ENCODE assay signal across 16 cellular contexts in genomic region chr15:66760358-66760967, GRCh38. TPM values are rescaled to one million over a fixed set of nuclear protein-coding genes. Genes with fewer than 3 reads are reported as not detected.
A peak's percentile ranks its signal among the peaks of the same experiment; 100 is the strongest.
DNase-seq lines count a peak whose midpoint lies in the region; ATAC-seq, FAIRE-seq and TF ChIP-seq lines count a peak whose summit lies in the region.
"Had no signal": no experiment of that assay in that cellular context is flagged by ENCODE, and none has a peak within 500 bp of the region (broad histone marks: within the 10 kb centered on the region; RNA-seq: fewer than 3 reads in every experiment).

No MANE protein-coding gene starts in this region.

- no peak overlapping the region for H3K27ac Mint-ChIP-seq in naive thymus-derived CD4-positive, alpha-beta T cell
- H3K27ac Mint-ChIP-seq: activated naive CD4-positive, alpha-beta T cell treated with anti-CD3 and anti-CD28 coated beads, Interleukin-2, amount 50 U/mL, for 72 hours; stimulated activated naive CD8-positive, alpha-beta T cell treated with anti-CD3 and anti-CD28 coated beads, Interleukin-15, amount 100 ng/mL, for 72 hours had no signal

- DNase-seq in A549 (ENCODE audit: low read depth in 1 of 2, low spot score in 1 of 2) (no peak), SJSA1 (ENCODE audit: low read depth in 1 of 2, low spot score in 2 of 2) (no peak), left lobe of liver (ENCODE audit: low spot score) (no peak), gastrocnemius medialis (no peak), HPDE6-E6E7 (ENCODE audit: extremely low spot score) (no peak), DMS53 treated with DMSO at 0.1 percent for 48 hours (lab: John Stamatoyannopoulos, UW; ENCODE audit: unreplicated experiment) (no peak)
- no peak for DNase-seq in naive thymus-derived CD4-positive, alpha-beta T cell
- DNase-seq: activated CD4-positive, alpha-beta T cell treated with anti-CD3 and anti-CD28 coated beads for 1 hour; DMS53; NCI-H1436; NCI-H446; stimulated activated naive CD8-positive, alpha-beta T cell treated with anti-CD3 and anti-CD28 coated beads, Interleukin-15, amount 100 ng/mL, for 72 hours had no signal

- H3K4me3 ChIP-seq in A549 (no peak overlapping the region), SJSA1 (no peak overlapping the region), gastrocnemius medialis (no peak overlapping the region)
- H3K4me3 ChIP-seq in naive thymus-derived CD4-positive, alpha-beta T cell (ENCODE audit: low read length), result no peak overlapping the region
- H3K4me3 ChIP-seq: K562 had no signal

- H3K27me3 Mint-ChIP-seq in naive thymus-derived CD4-positive, alpha-beta T cell, result peaks cover 24 to 50% (median 36%) of the 10 kb centered on the region in 5 donors

- TF ChIP-seq POLR2A in A549 (IDR thresholded peaks at IDR 0.05; ENCODE audit: low read length) (no peak), gastrocnemius medialis (IDR thresholded peaks at IDR 0.05) (no peak)

- H3K36me3 ChIP-seq in SJSA1 (peaks cover 37% of the 10 kb centered on the region), gastrocnemius medialis (no peaks in the 10 kb centered on the region)
- no peaks in the 10 kb centered on the region for H3K36me3 ChIP-seq in naive thymus-derived CD4-positive, alpha-beta T cell (ENCODE audit: control insufficient read depth in 2 of 3, insufficient read depth in 3 of 3, low read length in 3 of 3)

- peaks cover 0 to 6% (median 0%) of the 10 kb centered on the region in 7 donors for H3K4me1 Mint-ChIP-seq in naive thymus-derived CD4-positive, alpha-beta T cell

- no peaks in the 10 kb centered on the region for H3K36me3 Mint-ChIP-seq in naive thymus-derived CD4-positive, alpha-beta T cell

- peaks cover 2% of the 10 kb centered on the region for H3K9me3 ChIP-seq in A549
- peaks cover 2% of the 10 kb centered on the region; the same call in 1 of the 2 replicates for H3K9me3 ChIP-seq in SJSA1 (replicated peaks)
- H3K9me3 ChIP-seq in gastrocnemius medialis, result no peaks in the 10 kb centered on the region
- H3K9me3 ChIP-seq in naive thymus-derived CD4-positive, alpha-beta T cell (ENCODE audit: control insufficient read depth in 2 of 3, low read length in 3 of 3), result peaks cover 0 to 5% (median 0%) of the 10 kb centered on the region in 3 experiments

- H3K4me3 Mint-ChIP-seq in naive thymus-derived CD4-positive, alpha-beta T cell, result no peak overlapping the region
- H3K4me3 Mint-ChIP-seq: dendritic cell treated with granulocyte-macrophage colony-stimulating factor and Interleukin-4, amounts not matched to agents 40 ng/mL and 50 ng/mL, for 4 days; stimulated activated naive CD8-positive, alpha-beta T cell treated with anti-CD3 and anti-CD28 coated beads, Interleukin-15, amount 100 ng/mL, for 72 hours had no signal

- ATAC-seq in A549 (no peak), left lobe of liver (peak; percentile 30), gastrocnemius medialis (no peak)
- ATAC-seq in naive thymus-derived CD4-positive, alpha-beta T cell, result no peak
- ATAC-seq in activated CD4-positive, CD25-positive, alpha-beta regulatory T cell treated with anti-CD3 and anti-CD28 coated beads, Interleukin-2, amount 50 U/mL, for 24 hours, result no peak
- ATAC-seq: activated naive CD4-positive, alpha-beta T cell treated with anti-CD3 and anti-CD28 coated beads, Interleukin-2, amount 50 U/mL, for 72 hours; K562; stimulated activated naive CD8-positive, alpha-beta T cell treated with anti-CD3 and anti-CD28 coated beads, Interleukin-15, amount 100 ng/mL, for 72 hours had no signal

- CTCF ChIA-PET in A549 (lab: Yijun Ruan, JAX), result interaction anchor here (0.8 to 42.9 kb wide), 6 partner anchors 10 to 145 kb away, joined by 3 to 779 read pairs (median 23); partner anchors contain the start of gene SMAD6
- CTCF ChIA-PET in naive thymus-derived CD4-positive, alpha-beta T cell (lab: Charles Lee), result no interaction called here

- peaks cover 93% of the 10 kb centered on the region for H3K4me1 ChIP-seq in A549
- H3K4me1 ChIP-seq in SJSA1 (replicated peaks), result peaks cover 81% of the 10 kb centered on the region
- peaks cover 13 to 17% of the 10 kb centered on the region in 2 donors for H3K4me1 ChIP-seq in gastrocnemius medialis
- no peaks in the 10 kb centered on the region for H3K4me1 ChIP-seq in naive thymus-derived CD4-positive, alpha-beta T cell (ENCODE audit: control insufficient read depth in 2 of 2, insufficient read depth in 2 of 2, low read length in 2 of 2)

- H3K27ac ChIP-seq in A549, result peak overlapping the region; percentile 93 to 94
- H3K27ac ChIP-seq in SJSA1, result peak overlapping the region; percentile 88
- H3K27ac ChIP-seq in gastrocnemius medialis, result peak overlapping the region in 3 of 4 donors; percentile 47 to 53 (median 49)
- no peak overlapping the region for H3K27ac ChIP-seq in naive thymus-derived CD4-positive, alpha-beta T cell (ENCODE audit: low read depth, low read length)

- no peak for FAIRE-seq in A549 (lab: Jason Lieb, UNC)
- FAIRE-seq: K562 had no signal

- POLR2A ChIA-PET in A549 (lab: Yijun Ruan, JAX), result no interaction called here
- POLR2A ChIA-PET in naive thymus-derived CD4-positive, alpha-beta T cell (lab: Charles Lee), result no interaction called here

- H3K27me3 ChIP-seq in SJSA1 (replicated peaks) (no peaks in the 10 kb centered on the region), gastrocnemius medialis (no peaks in the 10 kb centered on the region)
- peaks cover 0 to 4% of the 10 kb centered on the region in 2 donors for H3K27me3 ChIP-seq in naive thymus-derived CD4-positive, alpha-beta T cell (ENCODE audit: control insufficient read depth in 2 of 2, insufficient read depth in 2 of 2, low read length in 2 of 2)

- peak overlapping the region; percentile 83 for H3K4me2 ChIP-seq in A549

- no peak for TF ChIP-seq CTCF in A549 (IDR thresholded peaks at IDR 0.05)
- TF ChIP-seq CTCF in gastrocnemius medialis (IDR thresholded peaks at IDR 0.05 in 4 of 5, conservative IDR thresholded peaks at IDR 0.05 in 1 of 5), result no peak

- H3K9me3 Mint-ChIP-seq in naive thymus-derived CD4-positive, alpha-beta T cell, result peaks cover 0 to 9% (median 0%) of the 10 kb centered on the region in 11 donors
- H3K9me3 Mint-ChIP-seq: activated naive CD4-positive, alpha-beta T cell treated with anti-CD3 and anti-CD28 coated beads, Interleukin-2, amount 50 U/mL, for 72 hours had no signal

- in situ Hi-C loops in gastrocnemius medialis (cut with MboI; ENCODE audit: low sequenced_read_pairs in 4 of 4), result no loop called here

- intact Hi-C loops in gastrocnemius medialis (cut with DNase I; ENCODE audit: low total_unique reads), result no loop called here
- intact Hi-C loops in naive thymus-derived CD4-positive, alpha-beta T cell (cut with micrococcal nuclease), result no loop called here

- no peak for TF ChIP-seq EP300 in A549 (IDR thresholded peaks at IDR 0.05)

- TF ChIP-seq RAD21 in A549 (conservative IDR thresholded peaks at IDR 0.05 in 1 of 2, IDR thresholded peaks at IDR 0.05 in 1 of 2), result no peak

- 90% methylated on average over 13 of the region's 13 CpGs for WGBS in A549 (ENCODE audit: missing lambda C conversion rate)

TF ChIP-seq in A549, 52 proteins besides CTCF, POLR2A, EP300 and RAD21:
- TF ChIP-seq JUN (IDR thresholded peaks at IDR 0.05) (no peak), ZFP36 (IDR thresholded peaks at IDR 0.05; ENCODE audit: borderline replicate concordance, partially characterized antibody) (peak; percentile 49)

RNA-seq across cellular contexts. Expression of gene SMAD6, which starts 58.4 kb away (rescaled TPM):
- polyA plus RNA-seq in A549 (2011; rRNA removed) (9.6 and 14.0 TPM in 2 replicates), A549 (2017; fragmentation: RNase III; extraction: RNeasy Plus Mini Kit Qiagen cat#74134 plus additional on column Dnase treatment) (40.5 to 46.7 TPM (median 46.6 TPM) in 3 replicates)
- polyA plus RNA-seq in A549 (2012; cell fraction: cytosol; rRNA removed), result 41.3 and 55.8 TPM in 2 replicates
- polyA plus RNA-seq in A549 (2012; cell fraction: nucleus; rRNA removed), result 173 and 184 TPM in 2 replicates
- polyA minus RNA-seq in A549 (2011; rRNA and poly(A)+ RNA removed), result 29.1 and 38.4 TPM in 2 replicates
- 46.4 and 78.8 TPM in 2 replicates for total RNA-seq in SJSA1 (2014; rRNA removed; shearing (Covaris generic))
- total RNA-seq in left lobe of liver (16.2 TPM), gastrocnemius medialis (1 to 10 TPM; 2.2 to 3.7 (median 2.4) TPM)
- under 1 TPM; 0.27 to 0.76 (median 0.40) TPM for total RNA-seq in naive thymus-derived CD4-positive, alpha-beta T cell
- polyA plus RNA-seq in naive thymus-derived CD4-positive, alpha-beta T cell, result not detected
